Comparison of ENCODE assay signal across 8 cellular contexts in the genomic region with DNA sequence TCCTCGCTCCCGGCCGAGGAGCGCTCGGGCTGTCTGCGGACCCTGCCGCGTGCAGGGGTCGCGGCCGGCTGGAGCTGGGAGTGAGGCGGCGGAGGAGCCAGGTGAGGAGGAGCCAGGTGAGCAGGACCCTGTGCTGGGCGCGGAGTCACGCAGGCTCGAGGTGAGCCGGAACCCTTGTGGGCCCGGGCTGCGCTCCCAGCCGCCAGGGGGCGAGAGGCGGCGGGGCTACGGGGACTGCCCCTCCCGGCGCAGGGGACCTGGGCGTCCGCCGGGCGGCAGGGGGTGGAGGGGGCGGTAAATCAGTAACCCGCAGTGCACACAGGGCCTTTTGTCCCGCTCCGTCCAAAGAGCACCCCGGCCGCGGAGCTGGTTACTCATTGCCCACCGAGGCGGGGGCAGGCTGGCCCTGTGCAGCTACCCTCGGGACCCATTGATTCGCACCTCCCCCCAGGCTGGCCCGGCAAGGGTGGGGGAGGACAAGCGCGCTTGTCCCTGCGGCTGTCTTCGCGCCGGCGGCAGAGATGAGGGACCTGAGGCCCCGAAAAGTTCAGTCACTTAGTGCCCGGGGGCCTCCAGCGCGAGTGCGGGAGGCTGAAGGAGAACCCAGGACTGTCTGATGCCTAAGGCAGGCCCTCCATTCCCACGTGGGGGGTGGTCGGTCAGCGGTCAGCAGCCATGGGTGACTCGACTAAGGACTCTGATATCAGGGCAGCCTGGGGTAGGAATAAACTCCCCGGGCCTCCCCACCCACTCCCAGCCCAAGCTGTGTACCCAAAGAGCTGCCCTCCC. TPM values are rescaled to one million over a fixed set of nuclear protein-coding genes. Genes with fewer than 3 reads are reported as not detected.
DNase-seq lines count a peak whose midpoint lies in the region; ATAC-seq, FAIRE-seq and TF ChIP-seq lines count a peak whose summit lies in the region.

No MANE protein-coding gene starts in this region.

- 19% methylated on average over 39 of the region's 60 CpGs for WGBS in GM12878 (ENCODE audit: insufficient coverage, insufficient replicate concordance, low lambda C conversion rate, missing lambda C conversion rate)

- ATAC-seq in HG03520 (IDR thresholded peaks at IDR 0.05; ENCODE audit: unreplicated experiment) (peak; percentile 48), GM12878 (peak; percentile 84), left colon (peak; percentile 77), GM21526 (IDR thresholded peaks at IDR 0.05; ENCODE audit: low FRiP score, unreplicated experiment) (no peak)

- no TSS peak for BruUV-seq in GM12878 (replicated peaks; lab: Mats Ljungman, UMichigan)

- H3K9me3 ChIP-seq in BLaER1 (no peaks in the 10 kb centered on the region), GM12878 (replicated peaks; ENCODE audit: control insufficient read depth, insufficient read depth, low read length) (no peaks in the 10 kb centered on the region)

- peak; percentile 36 to 67 (median 55); a peak in 5 of 6 replicates for TF ChIP-seq CTCF in GM12878 (IDR thresholded peaks at IDR 0.05 in 2 of 3, conservative IDR thresholded peaks at IDR 0.05 in 1 of 3; ENCODE audit: control insufficient read depth in 2 of 3, extremely low read depth in 1 of 3, insufficient read depth in 1 of 3, low read depth in 3 of 3, low read length in 3 of 3)

- in situ Hi-C loops in GM12878 (cut with MboI), result no loop called here

- H3K4me3 ChIP-seq in BLaER1 (peak overlapping the region; percentile 64), GM12878 (0 out of 2 replicates have a peak overlapping the region, but pooled peaks have one; percentile 11)

- no peak for TF ChIP-seq EP300 in GM12878 (IDR thresholded peaks at IDR 0.05; ENCODE audit: borderline replicate concordance in 1 of 2, control insufficient read depth in 1 of 2, low read depth in 2 of 2, low read length in 2 of 2)

- H3K27me3 ChIP-seq in BLaER1 (no peaks in the 10 kb centered on the region), GM12878 (replicated peaks in 1 of 2; ENCODE audit: control insufficient read depth in 2 of 2, insufficient read depth in 2 of 2, low read length in 1 of 2) (peaks cover 0 to 4% of the 10 kb centered on the region in 2 experiments; a peak in 3 of 4 replicates)

- POLR2A ChIA-PET in GM12878 (lab: Charles Lee), result interaction anchor here (0.6 to 0.8 kb wide), 2 partner anchors 117 to 159 kb away, joined by 3 to 5 read pairs; no protein-coding TSS in a partner anchor

- DNase-seq in GM19239 (ENCODE audit: insufficient read length, low spot score) (peak; percentile 91), T-helper 1 cell (peak; percentile 49 to 61 (median 55)), GM12878 (ENCODE audit: low read depth, low spot score) (peak; percentile 19), left colon (peak; percentile 88 to 93)
- peak; percentile 16 to 36 for DNase-seq in stimulated activated CD4-positive, alpha-beta T cell treated with anti-CD3 and anti-CD28 coated beads, Interleukin-4, amount 100 ng/mL, for 48 hours (ENCODE audit: low read depth in 2 of 2)

- H3K9ac ChIP-seq in BLaER1, result peak overlapping the region; percentile 68; the same call in 1 of the 2 replicates
- no peak overlapping the region for H3K9ac ChIP-seq in GM12878 (ENCODE audit: control insufficient read depth, insufficient read depth, low read length)

- CTCF ChIA-PET in GM12878 (lab: Yijun Ruan, JAX), result interaction anchor here (0.6 to 3.5 kb wide), 6 partner anchors 13 to 426 kb away, joined by 3 to 46 read pairs (median 7); no protein-coding TSS in a partner anchor

- no peak for TF ChIP-seq RAD21 in GM12878 (IDR thresholded peaks at IDR 0.05; ENCODE audit: insufficient read depth, low read depth, low read length)

- SMC1A ChIA-PET in GM12878 (lab: Charles Lee; ENCODE audit: uncharacterized antibody, unreplicated experiment), result interaction anchor here (0.9 to 2.2 kb wide), 2 partner anchors 16 to 20 kb away, joined by 3 to 10 read pairs; no protein-coding TSS in a partner anchor

- H3K4me1 ChIP-seq in BLaER1 (peaks cover 58% of the 10 kb centered on the region), GM12878 (ENCODE audit: control insufficient read depth, insufficient read depth, low read length) (0 out of 2 replicates have a peak, but pooled peaks cover 2% of the 10 kb centered on the region)

- H3K4me2 ChIP-seq in BLaER1, result peak overlapping the region; percentile 82
- peak overlapping the region; percentile 66 for H3K4me2 ChIP-seq in GM12878 (ENCODE audit: control insufficient read depth, insufficient read depth)

- intact Hi-C loops in GM12878 (cut with micrococcal nuclease; ENCODE audit: unreplicated experiment), result no loop called here
- intact Hi-C loops in left colon (cut with DNase I, micrococcal nuclease), result no loop called here

- H2AFZ ChIP-seq in GM12878 (ENCODE audit: control insufficient read depth, low read depth, low read length), result peak overlapping the region; percentile 54

- H3K36me3 ChIP-seq in BLaER1 (no peaks in the 10 kb centered on the region), GM12878 (ENCODE audit: control insufficient read depth in 2 of 2, insufficient read depth in 2 of 2, low read length in 1 of 2) (no peaks in the 10 kb centered on the region)

- FAIRE-seq in GM19239 (lab: Jason Lieb, UNC), result peak; percentile 61
- FAIRE-seq in GM12878 (lab: Jason Lieb, UNC), result no peak

- H4K20me1 ChIP-seq in BLaER1 (no peaks in the 10 kb centered on the region), GM12878 (ENCODE audit: control insufficient read depth, insufficient read depth) (no peaks in the 10 kb centered on the region)

- H3K79me2 ChIP-seq in GM12878 (ENCODE audit: control insufficient read depth, insufficient read depth, low read length), result no peaks in the 10 kb centered on the region

- H3K27ac ChIP-seq in BLaER1 (peak overlapping the region; percentile 56; the same call in 1 of the 2 replicates), GM12878 (ENCODE audit: control insufficient read depth, insufficient read depth) (no peak overlapping the region)

- TF ChIP-seq POLR2A in GM12878 (IDR thresholded peaks at IDR 0.05; ENCODE audit: low read depth, low read length), result no peak

- RAD21 ChIA-PET in GM12878 (lab: Charles Lee; ENCODE audit: unreplicated experiment), result interaction anchor here (0.6 to 4.2 kb wide), 5 partner anchors 13 to 732 kb away, joined by 3 to 17 read pairs (median 6); no protein-coding TSS in a partner anchor

RNA-seq across cellular contexts. Expression of a gene that starts 0.4 kb away (rescaled TPM):
- total RNA-seq in GM12878 (2013; cell fraction: nucleolus; rRNA removed), result 0.44 TPM in 1 of 2 replicates, not detected in the other
- total RNA-seq in GM12878 (2014; rRNA removed), result 0.17 TPM in 1 of 2 replicates, not detected in the other
- not detected in 2 replicates for total RNA-seq in GM12878 (2014; rRNA removed; fragmentation: Illumina TruSeq; extraction: Trizol)
- 0.77 and 1.6 TPM in 2 replicates for total RNA-seq in GM12878 (2021)
- 0.68 TPM for polyA plus RNA-seq in GM12878 (2011; ENCODE audit: low read depth)
- 0.18 TPM in 1 of 2 replicates, not detected in the other for polyA plus RNA-seq in GM12878 (2011; rRNA removed)
- 0.10 and 0.32 TPM in 2 replicates for polyA plus RNA-seq in GM12878 (2011; cell fraction: cytosol; rRNA removed)
- polyA plus RNA-seq in GM12878 (2011; cell fraction: nucleus; rRNA removed), result 0.66 and 1.1 TPM in 2 replicates
- polyA plus RNA-seq in GM12878 (2012), result 0.35 and 0.87 TPM in 2 replicates
- not detected in 2 replicates for polyA plus RNA-seq in GM12878 (2014; fragmentation: Illumina TruSeq; extraction: Trizol)
- polyA plus RNA-seq in GM12878 (2014; fragmentation: Nextera tagmentation; extraction: Ambion mirVana), result not detected
- 0.13 and 0.33 TPM in 2 replicates for polyA plus RNA-seq in GM12878 (2014; rRNA removed)
- under 1 TPM in 1 of 2 experiments, not detected in 1; 0.28 TPM for polyA plus RNA-seq in GM12878 (2016; fragmentation: Nextera tagmentation; extraction: Ambion mirVana)
- polyA minus RNA-seq in GM12878 (2011; rRNA and poly(A)+ RNA removed), result 0.95 and 1.9 TPM in 2 replicates
- polyA minus RNA-seq in GM12878 (2011; cell fraction: cytosol; rRNA and poly(A)+ RNA removed), result not detected in 2 replicates
- 0.48 TPM in 1 of 2 replicates, not detected in the other for polyA minus RNA-seq in GM12878 (2011; cell fraction: nucleus; rRNA and poly(A)+ RNA removed)
- total RNA-seq in left colon, result 10 to 100 TPM; 43.3 to 56.1 TPM

RNA-seq across cellular contexts. Expression of a gene that starts 46.5 kb away (rescaled TPM):
- 210 and 218 TPM in 2 replicates for total RNA-seq in GM12878 (2013; cell fraction: nucleolus; rRNA removed)
- total RNA-seq in GM12878 (2014; rRNA removed) (39.2 and 40.0 TPM in 2 replicates), GM12878 (2014; rRNA removed; fragmentation: Illumina TruSeq; extraction: Trizol) (35.8 and 38.5 TPM in 2 replicates), GM12878 (2021) (49.9 and 57.9 TPM in 2 replicates), left colon (10 to 100 TPM; 55.6 to 65.8 TPM)
- polyA plus RNA-seq in GM12878 (2011; ENCODE audit: low read depth), result 10.5 TPM
- polyA plus RNA-seq in GM12878 (2011; rRNA removed) (21.5 and 26.9 TPM in 2 replicates), GM12878 (2014; fragmentation: Illumina TruSeq; extraction: Trizol) (25.1 and 27.2 TPM in 2 replicates), GM12878 (2014; fragmentation: Nextera tagmentation; extraction: Ambion mirVana) (10 to 100 TPM in 1 of 2 experiments, 1 to 10 TPM in 1; 7.0 to 13.1 TPM), GM12878 (2014; rRNA removed) (20.5 and 23.8 TPM in 2 replicates), GM12878 (2016; fragmentation: Nextera tagmentation; extraction: Ambion mirVana) (10 to 100 TPM; 39.5 to 50.5 TPM)
- 13.1 and 13.2 TPM in 2 replicates for polyA plus RNA-seq in GM12878 (2011; cell fraction: cytosol; rRNA removed)
- 27.2 and 34.1 TPM in 2 replicates for polyA plus RNA-seq in GM12878 (2011; cell fraction: nucleus; rRNA removed)
- polyA plus RNA-seq in GM12878 (2012), result 13.2 and 16.4 TPM in 2 replicates
- polyA minus RNA-seq in GM12878 (2011; rRNA and poly(A)+ RNA removed), result 42.7 and 44.5 TPM in 2 replicates
- 18.0 and 18.8 TPM in 2 replicates for polyA minus RNA-seq in GM12878 (2011; cell fraction: cytosol; rRNA and poly(A)+ RNA removed)
- 50.7 and 102 TPM in 2 replicates for polyA minus RNA-seq in GM12878 (2011; cell fraction: nucleus; rRNA and poly(A)+ RNA removed)

Comparison
In these comparisons a context has a peak if more than half of its experiments do, and no peak if none do; other contexts are left out.
1. DNase-seq: peak in every context shown above with its lines; median percentile 91 in GM19239; 90 in left colon; 55 in T-helper 1 cell; 26 in stimulated activated CD4-positive, alpha-beta T cell treated with anti-CD3 and anti-CD28 coated beads, Interleukin-4, amount 100 ng/mL, for 48 hours; 19 in GM12878.
2. RNA of a gene that starts 0.4 kb away (total RNA-seq): 43.3 to 56.1 TPM in left colon; 0.17 to 1.6 TPM in GM12878; every median in the first group is over 10 times any median in the second.